In genomic region chr5:10793785-10794184, GRCh38 we compare ENCODE assay signal across 26 cellular contexts. TPM values are rescaled to one million over a fixed set of nuclear protein-coding genes. Genes with fewer than 3 reads are reported as not detected.
DNase-seq lines count a peak whose midpoint lies in the region; ATAC-seq and TF ChIP-seq lines count a peak whose summit lies in the region.
"Had no signal": no experiment of that assay in that cellular context is flagged by ENCODE, and none has a peak within 500 bp of the region (broad histone marks: within the 10 kb centered on the region; RNA-seq: fewer than 3 reads in every experiment).

No MANE protein-coding gene starts in this region.

- ATAC-seq in HG02588 (IDR thresholded peaks at IDR 0.05; ENCODE audit: unreplicated experiment) (no peak), HG03460 (IDR thresholded peaks at IDR 0.05; ENCODE audit: unreplicated experiment) (no peak)
- ATAC-seq: activated naive CD4-positive, alpha-beta T cell treated with anti-CD3 and anti-CD28 coated beads, Interleukin-2, amount 50 U/mL, for 72 hours; left lobe of liver; pancreas had no signal

- no peak for TF ChIP-seq POLR2A in lower leg skin (IDR thresholded peaks at IDR 0.05)

- 39 to 60% methylated on average over 6 of the region's 6 CpGs for WGBS in lower leg skin, 2 donors

- TF ChIP-seq CTCF in AG09319 (IDR thresholded peaks at IDR 0.05; ENCODE audit: low read depth, low read length) (peak; percentile 18), HFF-Myc (IDR thresholded peaks at IDR 0.05; ENCODE audit: low read depth, low read length, missing control alignments) (peak; percentile 33), choroid plexus epithelial cell (conservative IDR thresholded peaks at IDR 0.05; ENCODE audit: low read depth, low read length) (peak; percentile 45), lower leg skin (IDR thresholded peaks at IDR 0.05) (no peak)

- intact Hi-C loops in lower leg skin (cut with DNase I; ENCODE audit: low total_unique reads), result no loop called here

- no peak overlapping the region for H3K4me3 ChIP-seq in HFF-Myc (replicated peaks; ENCODE audit: low read depth, low read length)
- no peak overlapping the region for H3K4me3 ChIP-seq in choroid plexus epithelial cell (ENCODE audit: low read depth, low read length)
- H3K4me3 ChIP-seq in lower leg skin (ENCODE audit: low read depth, poor library complexity, severe bottlenecking), result no peak overlapping the region
- H3K4me3 ChIP-seq: GM23248, pancreas had no signal

- no peak for DNase-seq in AG09319 (ENCODE audit: extremely low read depth, low read depth)
- DNase-seq in HFF-Myc (ENCODE audit: extremely low read depth, low read depth), result no peak
- peak; percentile 93 for DNase-seq in NCI-H2171 treated with DMSO at 0.1 percent for 48 hours (lab: John Stamatoyannopoulos, UW)
- peak; percentile 45 for DNase-seq in choroid plexus epithelial cell (ENCODE audit: low read depth)
- DNase-seq in lower leg skin (ENCODE audit: low spot score in 2 of 2), result no peak
- DNase-seq in NOMO-1 treated with dmso at 0.1 percent for 144 hours (lab: John Stamatoyannopoulos, UW; ENCODE audit: unreplicated experiment), result no peak
- DNase-seq: ACHN; activated CD4-positive, alpha-beta T cell treated with anti-CD3 and anti-CD28 coated beads for 48 hours; activated CD8-positive, alpha-beta memory T cell treated with anti-CD3 and anti-CD28 coated beads for 24 hours; activated T-cell treated with anti-CD3 and anti-CD28 coated beads for 4 hours; C1 segment of cervical spinal cord; DMS79; GDM1; GM23248; mesenchymal stem cell; NCI-H1436; NCI-H526 treated with DMSO at 0.1 percent for 48 hours; pancreas; SIG-M5; small intestine; stimulated activated naive CD4-positive, alpha-beta T cell; T-helper 9 cell had no signal

RNA-seq across cellular contexts. Expression of gene DAP, which starts 32.8 kb away (rescaled TPM):
- 10 to 100 TPM; 36.4 to 41.9 (median 39.7) TPM for total RNA-seq in lower leg skin

Comparison
In these comparisons a context has a peak if more than half of its experiments do, and no peak if none do; other contexts are left out.
1. DNase-seq: peak in NCI-H2171 treated with DMSO at 0.1 percent for 48 hours (single experiment) and choroid plexus epithelial cell (single experiment); none in AG09319 (single experiment), HFF-Myc (single experiment), lower leg skin (0 of 2) and NOMO-1 treated with dmso at 0.1 percent for 144 hours (single experiment).
2. CTCF ChIP-seq: peak in AG09319 (single experiment), HFF-Myc (single experiment) and choroid plexus epithelial cell (single experiment); none in lower leg skin (0 of 3).